ENCODE assay signal across 18 cellular contexts in genomic region chr4:117874241-117874640, GRCh38.
DNase-seq lines count a peak whose midpoint lies in the region; ATAC-seq and TF ChIP-seq lines count a peak whose summit lies in the region.
"Had no signal": no experiment of that assay in that cellular context is flagged by ENCODE, and none has a peak within 500 bp of the region (broad histone marks: within the 10 kb centered on the region; RNA-seq: fewer than 3 reads in every experiment).

No MANE protein-coding gene starts in this region.

- H2BK12ac ChIP-seq in neuronal stem cell (ENCODE audit: low read length) = no peak overlapping the region

- H4K8ac ChIP-seq in neuronal stem cell (ENCODE audit: low read depth, low read length) = no peak overlapping the region

- no peak overlapping the region for H2BK5ac ChIP-seq in neuronal stem cell (ENCODE audit: low read length)

- ATAC-seq in mucosa of descending colon = peak; percentile 21
- ATAC-seq: GM12878, HepG2 had no signal

- no peaks in the 10 kb centered on the region for H3K9me3 ChIP-seq in colonic mucosa
- H3K9me3 ChIP-seq in mucosa of descending colon = no peaks in the 10 kb centered on the region
- no peaks in the 10 kb centered on the region for H3K9me3 ChIP-seq in neuronal stem cell (replicated peaks in 1 of 2; ENCODE audit: control insufficient read depth in 2 of 2, insufficient read depth in 1 of 2, low read depth in 1 of 2, low read length in 2 of 2)
- no peaks in the 10 kb centered on the region for H3K9me3 ChIP-seq in Peyer's patch
- H3K9me3 ChIP-seq: BE2C had no signal

- no peak overlapping the region for H2AK5ac ChIP-seq in neuronal stem cell (ENCODE audit: low read depth, low read length)

- H3K27me3 ChIP-seq in colonic mucosa = no peaks in the 10 kb centered on the region
- H3K27me3 ChIP-seq in neuronal stem cell (ENCODE audit: control insufficient read depth in 3 of 3, insufficient read depth in 3 of 3, low read depth in 1 of 3, low read length in 3 of 3) = no peaks in the 10 kb centered on the region
- no peaks in the 10 kb centered on the region for H3K27me3 ChIP-seq in Peyer's patch
- H3K27me3 ChIP-seq: BE2C had no signal

- WGBS in neuronal stem cell (ENCODE audit: extremely low coverage in 2 of 2, insufficient read length in 2 of 2, insufficient replicate concordance in 1 of 2), 2 donors = no CpG with 5 or more reads among the region's 1 CpG

- H2BK15ac ChIP-seq in neuronal stem cell (ENCODE audit: low read length) = no peak overlapping the region

- H3K79me1 ChIP-seq in neuronal stem cell (ENCODE audit: low read depth, low read length) = no peaks in the 10 kb centered on the region

- H2AFZ ChIP-seq in neuronal stem cell (ENCODE audit: low read length) = peak overlapping the region; percentile 36

- no peak for TF ChIP-seq CTCF in colonic mucosa (IDR thresholded peaks at IDR 0.05)
- TF ChIP-seq CTCF in mucosa of descending colon (IDR thresholded peaks at IDR 0.05) = no peak
- TF ChIP-seq CTCF in Peyer's patch (IDR thresholded peaks at IDR 0.05) = no peak

- no peaks in the 10 kb centered on the region for H3K4me1 ChIP-seq in colonic mucosa
- H3K4me1 ChIP-seq in mucosa of descending colon (ENCODE audit: low read depth) = peaks cover 2% of the 10 kb centered on the region
- H3K4me1 ChIP-seq in neuronal stem cell (ENCODE audit: control insufficient read depth in 2 of 2, insufficient read depth in 1 of 2, low read depth in 1 of 2, low read length in 2 of 2) = peaks cover 0 to 3% of the 10 kb centered on the region in 2 donors
- no peaks in the 10 kb centered on the region for H3K4me1 ChIP-seq in Peyer's patch
- H3K4me1 ChIP-seq: BE2C had no signal

- TF ChIP-seq POLR2A in Peyer's patch (IDR thresholded peaks at IDR 0.05) = no peak

- H3K4me3 ChIP-seq in colonic mucosa (no peak overlapping the region), mucosa of descending colon (no peak overlapping the region), neuronal stem cell (ENCODE audit: low read length in 2 of 2) (no peak overlapping the region), Peyer's patch (no peak overlapping the region)
- H3K4me3 ChIP-seq: GM12878 had no signal

- H3K9ac ChIP-seq in colonic mucosa (ENCODE audit: low read depth in 2 of 2, low read length in 2 of 2) = no peak overlapping the region
- no peak overlapping the region for H3K9ac ChIP-seq in neuronal stem cell (ENCODE audit: low read depth, low read length, poor library complexity)

- H3K27ac ChIP-seq in colonic mucosa (peak overlapping the region; percentile 5), neuronal stem cell (replicated peaks; ENCODE audit: low read length) (no peak overlapping the region), Peyer's patch (no peak overlapping the region)

- no peak overlapping the region for H3K23ac ChIP-seq in neuronal stem cell (ENCODE audit: low read depth, low read length, poor library complexity)

- H3K4ac ChIP-seq in neuronal stem cell (ENCODE audit: low read length) = no peak overlapping the region

- H3K36me3 ChIP-seq in colonic mucosa (no peaks in the 10 kb centered on the region), mucosa of descending colon (ENCODE audit: low read depth) (no peaks in the 10 kb centered on the region), neuronal stem cell (replicated peaks in 1 of 2; ENCODE audit: control insufficient read depth in 2 of 2, insufficient read depth in 2 of 2, low read length in 2 of 2) (no peaks in the 10 kb centered on the region), Peyer's patch (no peaks in the 10 kb centered on the region)
- H3K36me3 ChIP-seq: BE2C had no signal

- no peak overlapping the region for H4K91ac ChIP-seq in neuronal stem cell (ENCODE audit: low read depth, low read length, poor library complexity)

- no peak overlapping the region for H3K14ac ChIP-seq in neuronal stem cell (ENCODE audit: low read length)

- no peak overlapping the region for H3K18ac ChIP-seq in neuronal stem cell (ENCODE audit: low read length)

- DNase-seq in colonic mucosa (no peak), mucosa of descending colon (peak in 1 of 3 donors; percentile 19), neuronal stem cell (ENCODE audit: low spot score) (no peak), NCI-H1930 (lab: John Stamatoyannopoulos, UW) (no peak), Peyer's patch (no peak), NCI-H510A (lab: John Stamatoyannopoulos, UW) (no peak)
- DNase-seq: ACHN; BE2C; C1 segment of cervical spinal cord; CD4-positive, CD25-positive, alpha-beta regulatory T cell; CD8-positive, alpha-beta memory T cell; COR-L47; DMS 273 treated with DMSO at 0.1 percent for 48 hours; DMS53; DND-41; EL had no signal

- intact Hi-C loops in colonic mucosa (cut with DNase I) (no loop called here), mucosa of descending colon (cut with DNase I, micrococcal nuclease) (no loop called here)

- no peak overlapping the region for H2BK120ac ChIP-seq in neuronal stem cell (ENCODE audit: low read depth, low read length)

- no peak overlapping the region for H3K4me2 ChIP-seq in neuronal stem cell (ENCODE audit: insufficient read depth, low read length, poor library complexity, severe bottlenecking)
